In the genomic region with DNA sequence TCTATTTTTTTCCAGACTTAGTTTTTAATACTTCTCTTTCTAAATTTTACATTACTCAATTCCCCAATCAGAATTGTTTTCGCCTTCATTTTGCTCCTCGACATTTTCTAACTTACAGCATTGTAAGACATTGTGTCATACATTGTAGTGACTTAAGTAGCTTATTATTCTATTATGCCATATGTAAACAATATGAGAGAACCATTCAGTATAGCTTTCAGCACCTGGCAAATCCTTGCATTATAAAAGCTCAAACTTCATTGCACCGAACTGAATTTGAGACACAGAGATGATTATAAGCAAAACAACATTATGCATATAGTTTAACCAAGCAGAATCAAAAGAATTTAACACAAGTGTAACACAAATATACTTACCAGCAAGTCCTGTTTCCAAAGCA, we compare ENCODE assay signal across 25 cellular contexts.
"Had no signal": no experiment of that assay in that cellular context is flagged by ENCODE, and none has a peak within 500 bp of the region (broad histone marks: within the 10 kb centered on the region; RNA-seq: fewer than 3 reads in every experiment).

No MANE protein-coding gene starts in this region.

- H3K9me3 ChIP-seq: colonic mucosa, esophagus squamous epithelium, gastrocnemius medialis, heart right ventricle, left lung had no signal

- FAIRE-seq: endometrium, islet of Langerhans, keratinocyte had no signal

- DNase-seq: colonic mucosa; cortex of kidney; effector CD8-positive, alpha-beta T cell; effector memory CD8-positive, alpha-beta T cell; endodermal cell; erythroblast; esophagus squamous epithelium; foreskin fibroblast; foreskin melanocyte; gastrocnemius medialis; glutamatergic neuron; head of caudate nucleus; heart right ventricle; hippocampal formation; left cardiac atrium; left lung; left ventricle myocardium superior; mammary epithelial cell; mesendoderm; midbrain had no signal

- H3K27me3 ChIP-seq: colonic mucosa, esophagus squamous epithelium, gastrocnemius medialis, heart right ventricle, left lung had no signal

- H3K4me3 ChIP-seq: colonic mucosa, esophagus squamous epithelium, gastrocnemius medialis, heart right ventricle, left lung, lung had no signal

- H3K27ac ChIP-seq: colonic mucosa, epithelial cell of prostate, esophagus squamous epithelium, gastrocnemius medialis, heart right ventricle, left lung had no signal

- H3K4me1 ChIP-seq: colonic mucosa, esophagus squamous epithelium, gastrocnemius medialis, heart right ventricle, left lung had no signal
